In genomic region chr20:3408251-3408637, GRCh38 we compare ENCODE assay signal across 1 cellular context.
TF ChIP-seq lines count a peak whose summit lies in the region.

No MANE protein-coding gene starts in this region.

TF ChIP-seq in HepG2, 621 proteins besides CTCF, POLR2A, EP300 and RAD21 (continued from another document and continues in another):
- TF ChIP-seq ELF4 (CRISPR knock-in tag; IDR thresholded peaks at IDR 0.05; ENCODE audit: borderline replicate concordance) (no peak), ISL2 (CRISPR knock-in tag; IDR thresholded peaks at IDR 0.05) (no peak), SKI (IDR thresholded peaks at IDR 0.05; ENCODE audit: partially characterized antibody) (no peak), XBP1 (CRISPR knock-in tag; IDR thresholded peaks at IDR 0.05) (no peak), SOX13 (IDR thresholded peaks at IDR 0.05) (no peak), SOX13 (CRISPR knock-in tag; conservative IDR thresholded peaks at IDR 0.05 in 1 of 2, IDR thresholded peaks at IDR 0.05 in 1 of 2) (no peak), KLF12 (CRISPR knock-in tag; IDR thresholded peaks at IDR 0.05; ENCODE audit: borderline replicate concordance) (no peak), SIX1 (CRISPR knock-in tag; IDR thresholded peaks at IDR 0.05; ENCODE audit: borderline replicate concordance) (no peak; the same call in 1 of the 2 replicates), ZFP62 (CRISPR knock-in tag; IDR thresholded peaks at IDR 0.05) (no peak), ZNF572 (CRISPR knock-in tag; IDR thresholded peaks at IDR 0.05) (no peak), ZSCAN30 (CRISPR knock-in tag; IDR thresholded peaks at IDR 0.05) (no peak), ZNF841 (CRISPR knock-in tag; IDR thresholded peaks at IDR 0.05; ENCODE audit: borderline replicate concordance) (no peak), NR1H2 (CRISPR knock-in tag; IDR thresholded peaks at IDR 0.05; ENCODE audit: borderline replicate concordance, low read depth) (no peak), ZNF816 (CRISPR knock-in tag; IDR thresholded peaks at IDR 0.05; ENCODE audit: borderline replicate concordance) (no peak; the same call in 1 of the 2 replicates), PHB2 (IDR thresholded peaks at IDR 0.05; ENCODE audit: partially characterized antibody) (no peak), THAP8 (CRISPR knock-in tag; IDR thresholded peaks at IDR 0.05; ENCODE audit: borderline replicate concordance) (no peak), HMG20A (CRISPR knock-in tag; IDR thresholded peaks at IDR 0.05; ENCODE audit: borderline replicate concordance) (no peak), MZF1 (CRISPR knock-in tag; IDR thresholded peaks at IDR 0.05; ENCODE audit: borderline replicate concordance) (no peak), ZNF33A (CRISPR knock-in tag; IDR thresholded peaks at IDR 0.05; ENCODE audit: borderline replicate concordance) (no peak), ZFP91 (CRISPR knock-in tag; IDR thresholded peaks at IDR 0.05; ENCODE audit: borderline replicate concordance) (no peak), ZNF333 (CRISPR knock-in tag; IDR thresholded peaks at IDR 0.05; ENCODE audit: borderline replicate concordance) (no peak), ZNF775 (CRISPR knock-in tag; IDR thresholded peaks at IDR 0.05; ENCODE audit: borderline replicate concordance) (no peak), PPARG (CRISPR knock-in tag; conservative IDR thresholded peaks at IDR 0.05) (peak; percentile 1; the same call in 1 of the 2 replicates), ADNP (CRISPR knock-in tag; IDR thresholded peaks at IDR 0.05) (no peak), EEA1 (CRISPR knock-in tag; IDR thresholded peaks at IDR 0.05; ENCODE audit: borderline replicate concordance) (no peak), ZNF639 (CRISPR knock-in tag; conservative IDR thresholded peaks at IDR 0.05) (no peak), NR3C1 (CRISPR knock-in tag; IDR thresholded peaks at IDR 0.05) (no peak), THAP7 (CRISPR knock-in tag; IDR thresholded peaks at IDR 0.05) (no peak), GLMP (CRISPR knock-in tag; IDR thresholded peaks at IDR 0.05; ENCODE audit: borderline replicate concordance) (no peak), HBP1 (CRISPR knock-in tag; IDR thresholded peaks at IDR 0.05; ENCODE audit: low read depth) (no peak), ZNF335 (CRISPR knock-in tag; IDR thresholded peaks at IDR 0.05) (no peak), PTBP1 (IDR thresholded peaks at IDR 0.05; ENCODE audit: low read depth, low read length, poor library complexity, severe bottlenecking) (no peak), HNF4G (IDR thresholded peaks at IDR 0.05; ENCODE audit: borderline replicate concordance, low read depth, low read length) (no peak), HNF4G (CRISPR knock-in tag; IDR thresholded peaks at IDR 0.05; ENCODE audit: borderline replicate concordance, low read depth) (no peak), NKX3-1 (CRISPR knock-in tag; IDR thresholded peaks at IDR 0.05) (no peak), TP53 (CRISPR knock-in tag; conservative IDR thresholded peaks at IDR 0.05) (no peak), NAIF1 (CRISPR knock-in tag; IDR thresholded peaks at IDR 0.05; ENCODE audit: borderline replicate concordance) (0 out of 2 replicates have a peak, but pooled peaks have one; percentile 13), SP5 (CRISPR knock-in tag; IDR thresholded peaks at IDR 0.05; ENCODE audit: borderline replicate concordance, low read depth) (no peak), ZSCAN21 (CRISPR knock-in tag; IDR thresholded peaks at IDR 0.05; ENCODE audit: borderline replicate concordance) (no peak), PRPF4 (IDR thresholded peaks at IDR 0.05; ENCODE audit: low read depth, low read length, poor library complexity, severe bottlenecking) (no peak), ZNF629 (CRISPR knock-in tag; conservative IDR thresholded peaks at IDR 0.05) (no peak), ZBTB42 (CRISPR knock-in tag; IDR thresholded peaks at IDR 0.05) (no peak), ZNF713 (CRISPR knock-in tag; IDR thresholded peaks at IDR 0.05) (no peak), ATF1 (CRISPR knock-in tag; IDR thresholded peaks at IDR 0.05) (no peak), SALL2 (CRISPR knock-in tag; IDR thresholded peaks at IDR 0.05) (no peak), ARID3A (IDR thresholded peaks at IDR 0.05; ENCODE audit: low read depth, low read length) (no peak), ZBTB20 (CRISPR knock-in tag; IDR thresholded peaks at IDR 0.05; ENCODE audit: borderline replicate concordance, low read depth) (no peak)
- TF ChIP-seq, protein P1, sequence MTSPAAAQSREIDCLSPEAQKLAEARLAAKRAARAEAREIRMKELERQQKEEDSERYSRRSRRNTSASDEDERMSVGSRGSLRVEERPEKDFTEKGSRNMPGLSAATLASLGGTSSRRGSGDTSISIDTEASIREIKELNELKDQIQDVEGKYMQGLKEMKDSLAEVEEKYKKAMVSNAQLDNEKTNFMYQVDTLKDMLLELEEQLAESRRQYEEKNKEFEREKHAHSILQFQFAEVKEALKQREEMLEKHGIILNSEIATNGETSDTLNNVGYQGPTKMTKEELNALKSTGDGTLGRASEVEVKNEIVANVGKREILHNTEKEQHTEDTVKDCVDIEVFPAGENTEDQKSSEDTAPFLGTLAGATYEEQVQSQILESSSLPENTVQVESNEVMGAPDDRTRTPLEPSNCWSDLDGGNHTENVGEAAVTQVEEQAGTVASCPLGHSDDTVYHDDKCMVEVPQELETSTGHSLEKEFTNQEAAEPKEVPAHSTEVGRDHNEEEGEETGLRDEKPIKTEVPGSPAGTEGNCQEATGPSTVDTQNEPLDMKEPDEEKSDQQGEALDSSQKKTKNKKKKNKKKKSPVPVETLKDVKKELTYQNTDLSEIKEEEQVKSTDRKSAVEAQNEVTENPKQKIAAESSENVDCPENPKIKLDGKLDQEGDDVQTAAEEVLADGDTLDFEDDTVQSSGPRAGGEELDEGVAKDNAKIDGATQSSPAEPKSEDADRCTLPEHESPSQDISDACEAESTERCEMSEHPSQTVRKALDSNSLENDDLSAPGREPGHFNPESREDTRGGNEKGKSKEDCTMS (CRISPR knock-in tag; conservative IDR thresholded peaks at IDR 0.05), result 0 out of 2 replicates have a peak, but pooled peaks have one; percentile 42
- TF ChIP-seq, protein P2, sequence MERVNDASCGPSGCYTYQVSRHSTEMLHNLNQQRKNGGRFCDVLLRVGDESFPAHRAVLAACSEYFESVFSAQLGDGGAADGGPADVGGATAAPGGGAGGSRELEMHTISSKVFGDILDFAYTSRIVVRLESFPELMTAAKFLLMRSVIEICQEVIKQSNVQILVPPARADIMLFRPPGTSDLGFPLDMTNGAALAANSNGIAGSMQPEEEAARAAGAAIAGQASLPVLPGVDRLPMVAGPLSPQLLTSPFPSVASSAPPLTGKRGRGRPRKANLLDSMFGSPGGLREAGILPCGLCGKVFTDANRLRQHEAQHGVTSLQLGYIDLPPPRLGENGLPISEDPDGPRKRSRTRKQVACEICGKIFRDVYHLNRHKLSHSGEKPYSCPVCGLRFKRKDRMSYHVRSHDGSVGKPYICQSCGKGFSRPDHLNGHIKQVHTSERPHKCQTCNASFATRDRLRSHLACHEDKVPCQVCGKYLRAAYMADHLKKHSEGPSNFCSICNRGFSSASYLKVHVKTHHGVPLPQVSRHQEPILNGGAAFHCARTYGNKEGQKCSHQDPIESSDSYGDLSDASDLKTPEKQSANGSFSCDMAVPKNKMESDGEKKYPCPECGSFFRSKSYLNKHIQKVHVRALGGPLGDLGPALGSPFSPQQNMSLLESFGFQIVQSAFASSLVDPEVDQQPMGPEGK (CRISPR knock-in tag; IDR thresholded peaks at IDR 0.05), result no peak
- TF ChIP-seq, protein P3, sequence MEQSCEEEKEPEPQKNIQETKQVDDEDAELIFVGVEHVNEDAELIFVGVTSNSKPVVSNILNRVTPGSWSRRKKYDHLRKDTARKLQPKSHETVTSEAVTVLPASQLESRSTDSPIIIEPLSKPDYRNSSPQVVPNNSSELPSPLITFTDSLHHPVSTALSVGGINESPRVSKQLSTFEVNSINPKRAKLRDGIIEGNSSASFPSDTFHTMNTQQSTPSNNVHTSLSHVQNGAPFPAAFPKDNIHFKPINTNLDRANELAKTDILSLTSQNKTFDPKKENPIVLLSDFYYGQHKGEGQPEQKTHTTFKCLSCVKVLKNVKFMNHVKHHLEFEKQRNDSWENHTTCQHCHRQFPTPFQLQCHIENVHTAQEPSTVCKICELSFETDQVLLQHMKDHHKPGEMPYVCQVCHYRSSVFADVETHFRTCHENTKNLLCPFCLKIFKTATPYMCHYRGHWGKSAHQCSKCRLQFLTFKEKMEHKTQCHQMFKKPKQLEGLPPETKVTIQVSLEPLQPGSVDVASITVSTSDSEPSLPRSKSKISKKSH (CRISPR knock-in tag; IDR thresholded peaks at IDR 0.05; ENCODE audit: borderline replicate concordance), result no peak
- TF ChIP-seq, protein P4, sequence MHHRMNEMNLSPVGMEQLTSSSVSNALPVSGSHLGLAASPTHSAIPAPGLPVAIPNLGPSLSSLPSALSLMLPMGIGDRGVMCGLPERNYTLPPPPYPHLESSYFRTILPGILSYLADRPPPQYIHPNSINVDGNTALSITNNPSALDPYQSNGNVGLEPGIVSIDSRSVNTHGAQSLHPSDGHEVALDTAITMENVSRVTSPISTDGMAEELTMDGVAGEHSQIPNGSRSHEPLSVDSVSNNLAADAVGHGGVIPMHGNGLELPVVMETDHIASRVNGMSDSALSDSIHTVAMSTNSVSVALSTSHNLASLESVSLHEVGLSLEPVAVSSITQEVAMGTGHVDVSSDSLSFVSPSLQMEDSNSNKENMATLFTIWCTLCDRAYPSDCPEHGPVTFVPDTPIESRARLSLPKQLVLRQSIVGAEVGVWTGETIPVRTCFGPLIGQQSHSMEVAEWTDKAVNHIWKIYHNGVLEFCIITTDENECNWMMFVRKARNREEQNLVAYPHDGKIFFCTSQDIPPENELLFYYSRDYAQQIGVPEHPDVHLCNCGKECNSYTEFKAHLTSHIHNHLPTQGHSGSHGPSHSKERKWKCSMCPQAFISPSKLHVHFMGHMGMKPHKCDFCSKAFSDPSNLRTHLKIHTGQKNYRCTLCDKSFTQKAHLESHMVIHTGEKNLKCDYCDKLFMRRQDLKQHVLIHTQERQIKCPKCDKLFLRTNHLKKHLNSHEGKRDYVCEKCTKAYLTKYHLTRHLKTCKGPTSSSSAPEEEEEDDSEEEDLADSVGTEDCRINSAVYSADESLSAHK (CRISPR knock-in tag; IDR thresholded peaks at IDR 0.05; ENCODE audit: borderline replicate concordance), result no peak
